21 cellular contexts compared by ENCODE assay signal in the genomic region with DNA sequence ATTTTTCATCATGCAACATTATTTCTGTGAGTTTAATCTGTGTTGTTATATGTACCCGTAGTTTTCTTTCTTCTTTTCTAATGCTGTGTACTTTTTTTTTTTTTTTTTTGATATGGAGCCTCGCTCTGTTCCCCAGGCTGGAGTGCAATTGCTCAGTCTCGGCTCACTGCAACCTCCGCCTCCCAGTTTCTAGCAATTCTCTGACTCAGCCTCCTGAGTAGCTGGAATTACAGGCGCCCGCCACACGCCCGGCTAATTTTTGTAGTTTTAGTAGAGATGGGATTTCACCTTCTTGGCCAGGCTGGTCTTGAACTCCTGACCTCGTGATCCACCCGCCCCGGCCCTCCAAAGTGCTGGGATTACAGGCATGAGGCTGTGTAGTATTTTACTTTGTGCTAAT.
"Had no signal": no experiment of that assay in that cellular context is flagged by ENCODE, and none has a peak within 500 bp of the region (broad histone marks: within the 10 kb centered on the region; RNA-seq: fewer than 3 reads in every experiment).

No MANE protein-coding gene starts in this region.

- H3K4me3 Mint-ChIP-seq: IgD-negative memory B cell had no signal

- H3K4me1 Mint-ChIP-seq: IgD-negative memory B cell had no signal

- H3K9ac ChIP-seq: KMS-11, SK-N-SH had no signal

- H3K4me3 ChIP-seq: K562 had no signal

- H3K27ac Mint-ChIP-seq: IgD-negative memory B cell had no signal

- H3K9me3 Mint-ChIP-seq: IgD-negative memory B cell had no signal

- H3K27ac ChIP-seq: HL-60, KMS-11, RWPE1 had no signal

- H3K36me3 Mint-ChIP-seq: IgD-negative memory B cell had no signal

- DNase-seq: Kasumi-1, MM.1S, NCI-H1092 treated with DMSO at 0.1 percent for 48 hours, NCI-H1436, NCI-H187, NCI-H2029, NCI-H2081 treated with DMSO at 0.1 percent for 48 hours, NCI-H2171, NCI-H226, NCI-H446 treated with DMSO at 0.1 percent for 48 hours, NCI-H510A treated with DMSO at 0.1 percent for 48 hours, NCI-H526, NCI-H748 treated with DMSO at 0.1 percent for 48 hours, SHP77, SK-N-SH, SW 1271 had no signal

- H3K27me3 Mint-ChIP-seq: IgD-negative memory B cell had no signal
